Comparison of ENCODE assay signal across 8 cellular contexts in the genomic region with DNA sequence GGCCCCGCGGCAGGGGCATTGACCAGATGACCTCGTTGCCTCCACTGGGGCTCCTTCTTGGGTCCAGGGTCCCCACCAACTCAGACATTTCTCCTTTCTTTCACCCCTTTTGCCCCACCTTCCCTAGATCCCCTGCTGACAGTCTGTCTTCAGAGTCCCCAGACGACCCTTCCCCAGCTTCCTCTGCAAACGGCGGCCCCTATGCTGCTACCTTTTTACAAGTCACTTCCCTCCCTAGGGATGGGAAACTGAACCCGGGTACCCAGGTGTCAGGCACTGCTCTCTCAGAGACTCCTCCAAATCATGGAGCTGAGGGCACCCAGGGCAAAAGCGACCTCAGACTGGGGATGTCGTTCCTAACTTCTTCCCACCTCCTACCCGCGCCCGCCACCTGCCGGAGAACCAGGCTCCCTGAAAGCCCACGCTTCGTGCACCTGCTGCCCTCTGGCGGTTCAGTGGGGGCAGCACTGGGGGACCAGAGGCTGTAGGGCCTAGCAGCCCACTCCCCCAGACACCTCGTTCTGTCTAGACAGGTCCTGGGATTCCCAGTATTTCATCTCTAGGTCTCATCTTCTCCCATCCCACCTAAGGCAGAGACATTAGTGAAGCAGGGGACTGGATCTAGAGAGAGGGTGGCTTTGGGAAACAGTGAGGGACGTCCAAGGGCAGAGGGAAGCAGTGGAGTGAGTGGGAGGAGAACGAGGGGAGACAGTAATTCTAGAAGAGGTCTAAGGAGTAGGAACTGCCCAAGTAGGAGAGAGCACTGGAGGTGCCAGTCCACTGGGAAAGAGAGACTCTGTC. TPM values are rescaled to one million over a fixed set of nuclear protein-coding genes. Genes with fewer than 3 reads are reported as not detected.
DNase-seq lines count a peak whose midpoint lies in the region; ATAC-seq and TF ChIP-seq lines count a peak whose summit lies in the region.

No MANE protein-coding gene starts in this region.

- TF ChIP-seq CTCF in A673 (conservative IDR thresholded peaks at IDR 0.05; ENCODE audit: low read depth, low read length) = peak; percentile 100

- H3K4me2 ChIP-seq in mesendoderm (ENCODE audit: low read length) = peak overlapping the region; percentile 35

- no CpG with 5 or more reads among the region's 19 CpGs for WGBS in mesendoderm (ENCODE audit: extremely low coverage, insufficient coverage, low lambda C conversion rate)

- H3K9ac ChIP-seq in mesendoderm (ENCODE audit: low read length) = peak overlapping the region; percentile 34

- peak overlapping the region; percentile 52 to 65 for H3K4me3 Mint-ChIP-seq in effector memory CD8-positive, alpha-beta T cell

- ATAC-seq in GM18909 (IDR thresholded peaks at IDR 0.05; ENCODE audit: poor library complexity, unreplicated experiment) (peak; percentile 80), HG03442 (IDR thresholded peaks at IDR 0.05; ENCODE audit: unreplicated experiment) (peak; percentile 88)
- ATAC-seq in effector memory CD8-positive, alpha-beta T cell (replicated peaks) = peak; percentile 96

- no peaks in the 10 kb centered on the region for H3K9me3 ChIP-seq in A673 (ENCODE audit: low read depth, low read length, poor library complexity, severe bottlenecking)

- no peaks in the 10 kb centered on the region for H3K36me3 Mint-ChIP-seq in effector memory CD8-positive, alpha-beta T cell (ENCODE audit: insufficient read depth)

- H4K8ac ChIP-seq in mesendoderm (ENCODE audit: low read depth, low read length) = no peak overlapping the region

- H3K27ac ChIP-seq in A673 (ENCODE audit: low read depth, low read length, poor library complexity, severe bottlenecking) = no peak overlapping the region
- no peak overlapping the region for H3K27ac ChIP-seq in mesendoderm (ENCODE audit: low read depth, low read length)

- H3K56ac ChIP-seq in mesendoderm (ENCODE audit: low read length) = peak overlapping the region; percentile 34

- H3K4me3 ChIP-seq in A673 (ENCODE audit: low read depth, low read length, poor library complexity, severe bottlenecking) (peak overlapping the region; percentile 39), mesendoderm (ENCODE audit: low read length) (no peak overlapping the region)

- BruUV-seq in A673 (replicated peaks; lab: Mats Ljungman, UMichigan) = no TSS peak

- intact Hi-C loops in A673 (cut with micrococcal nuclease; ENCODE audit: unreplicated experiment) = loop anchor here (1.0 to 10.0 kb wide), 2 partner anchors 8 to 395 kb away; partner anchors contain the start of gene HOXC10

- H3K4ac ChIP-seq in mesendoderm (ENCODE audit: low read depth, low read length) = no peak overlapping the region

- H3K4me1 ChIP-seq in A673 (ENCODE audit: insufficient read depth, low read length, poor library complexity, severe bottlenecking) = peaks cover 12% of the 10 kb centered on the region
- H3K4me1 ChIP-seq in mesendoderm (ENCODE audit: control insufficient read depth, low read depth, low read length) = peaks cover 14% of the 10 kb centered on the region

- H3K27me3 ChIP-seq in A673 (replicated peaks; ENCODE audit: insufficient read depth, low read depth, low read length, poor library complexity) (no peaks in the 10 kb centered on the region), mesendoderm (ENCODE audit: insufficient read depth, low read length, poor library complexity) (no peaks in the 10 kb centered on the region)

- no peak overlapping the region for H2BK5ac ChIP-seq in mesendoderm (ENCODE audit: low read length)

- H3K18ac ChIP-seq in mesendoderm (ENCODE audit: low read length) = no peak overlapping the region

- H3K4me1 Mint-ChIP-seq in effector memory CD8-positive, alpha-beta T cell (ENCODE audit: low read depth in 2 of 2) = peaks cover 5% of the 10 kb centered on the region in 2 donors

- no peak overlapping the region for H4K5ac ChIP-seq in mesendoderm (ENCODE audit: low read length)

- POLR2A ChIA-PET in A673 (lab: Charles Lee; ENCODE audit: low non-redundant PET) = interaction anchor here (0.6 kb wide), 2 partner anchors 11 to 637 kb away, joined by 3 to 5 read pairs; no protein-coding TSS in a partner anchor

- no peak overlapping the region for H2AK5ac ChIP-seq in mesendoderm (ENCODE audit: low read length)

- CTCF ChIA-PET in A673 (lab: Charles Lee) = interaction anchor here (0.5 to 1.9 kb wide), 16 partner anchors 9 to 943 kb away, joined by 3 to 33 read pairs (median 4); partner anchors contain the start of genes HOXC10 and HOXC13

- peak; percentile 95 for DNase-seq in A673 (ENCODE audit: low spot score)
- DNase-seq in NCI-H82 (lab: John Stamatoyannopoulos, UW) = peak; percentile 97
- peak; percentile 70 to 93 (median 84) for DNase-seq in activated CD8-positive, alpha-beta memory T cell treated with anti-CD3 and anti-CD28 coated beads for 48 hours (ENCODE audit: low read depth in 2 of 3, low spot score in 2 of 3)
- peak; percentile 87 to 89 (median 87) for DNase-seq in effector memory CD8-positive, alpha-beta T cell
- peak; percentile 95 for DNase-seq in mesendoderm
- DNase-seq in stimulated activated CD8-positive, alpha-beta memory T cell treated with anti-CD3 and anti-CD28 coated beads, Interleukin-12 subunit alpha, Interleukin-12 subunit beta, amount 100 ng/mL, for 1 hour (ENCODE audit: low read depth) = peak; percentile 80

- H2BK15ac ChIP-seq in mesendoderm (replicated peaks; ENCODE audit: low read depth) = no peak overlapping the region

- no peak overlapping the region for H3K23ac ChIP-seq in mesendoderm (ENCODE audit: low read length)

- H3K27ac Mint-ChIP-seq in effector memory CD8-positive, alpha-beta T cell = no peak overlapping the region

- no peaks in the 10 kb centered on the region for H3K9me3 Mint-ChIP-seq in effector memory CD8-positive, alpha-beta T cell

- H2BK120ac ChIP-seq in mesendoderm (ENCODE audit: low read depth, low read length) = no peak overlapping the region

- H3K36me3 ChIP-seq in A673 (ENCODE audit: insufficient read depth, low read length, poor library complexity, severe bottlenecking) = no peaks in the 10 kb centered on the region
- H3K36me3 ChIP-seq in mesendoderm (ENCODE audit: control insufficient read depth, insufficient read depth, low read length) = no peaks in the 10 kb centered on the region

- no peaks in the 10 kb centered on the region for H3K79me1 ChIP-seq in mesendoderm (ENCODE audit: low read length)

- no peaks in the 10 kb centered on the region for H3K27me3 Mint-ChIP-seq in effector memory CD8-positive, alpha-beta T cell

- H3K79me2 ChIP-seq in mesendoderm (ENCODE audit: control insufficient read depth, insufficient read depth, low read length) = no peaks in the 10 kb centered on the region

RNA-seq across cellular contexts. Expression of gene ZNF385A, which starts 4.9 kb away (rescaled TPM):
- total RNA-seq in A673 (2021) = 17.5 and 26.8 TPM in 2 replicates
- polyA plus RNA-seq in mesendoderm (2013, experiment 1 of 2) = 6.6 TPM
- 6.0 TPM for polyA plus RNA-seq in mesendoderm (2013, experiment 2 of 2)

RNA-seq across cellular contexts. Expression of gene GPR84, which starts 15.3 kb away (rescaled TPM):
- not detected in 2 replicates for total RNA-seq in A673 (2021)
- not detected for polyA plus RNA-seq in mesendoderm (2013, experiment 1 of 2)
- not detected for polyA plus RNA-seq in mesendoderm (2013, experiment 2 of 2)

RNA-seq across cellular contexts. Expression of gene ITGA5, which starts 39.5 kb away (rescaled TPM):
- 96.8 and 108 TPM in 2 replicates for total RNA-seq in A673 (2021)
- 39.8 TPM for polyA plus RNA-seq in mesendoderm (2013, experiment 1 of 2)
- polyA plus RNA-seq in mesendoderm (2013, experiment 2 of 2) = 35.6 TPM

RNA-seq across cellular contexts. Expression of gene COPZ1, which starts 54.7 kb away (rescaled TPM):
- 169 and 187 TPM in 2 replicates for total RNA-seq in A673 (2021)
- 105 TPM for polyA plus RNA-seq in mesendoderm (2013, experiment 1 of 2)
- 99.7 TPM for polyA plus RNA-seq in mesendoderm (2013, experiment 2 of 2)
